Comparison of ENCODE assay signal across 8 cellular contexts in the genomic region with DNA sequence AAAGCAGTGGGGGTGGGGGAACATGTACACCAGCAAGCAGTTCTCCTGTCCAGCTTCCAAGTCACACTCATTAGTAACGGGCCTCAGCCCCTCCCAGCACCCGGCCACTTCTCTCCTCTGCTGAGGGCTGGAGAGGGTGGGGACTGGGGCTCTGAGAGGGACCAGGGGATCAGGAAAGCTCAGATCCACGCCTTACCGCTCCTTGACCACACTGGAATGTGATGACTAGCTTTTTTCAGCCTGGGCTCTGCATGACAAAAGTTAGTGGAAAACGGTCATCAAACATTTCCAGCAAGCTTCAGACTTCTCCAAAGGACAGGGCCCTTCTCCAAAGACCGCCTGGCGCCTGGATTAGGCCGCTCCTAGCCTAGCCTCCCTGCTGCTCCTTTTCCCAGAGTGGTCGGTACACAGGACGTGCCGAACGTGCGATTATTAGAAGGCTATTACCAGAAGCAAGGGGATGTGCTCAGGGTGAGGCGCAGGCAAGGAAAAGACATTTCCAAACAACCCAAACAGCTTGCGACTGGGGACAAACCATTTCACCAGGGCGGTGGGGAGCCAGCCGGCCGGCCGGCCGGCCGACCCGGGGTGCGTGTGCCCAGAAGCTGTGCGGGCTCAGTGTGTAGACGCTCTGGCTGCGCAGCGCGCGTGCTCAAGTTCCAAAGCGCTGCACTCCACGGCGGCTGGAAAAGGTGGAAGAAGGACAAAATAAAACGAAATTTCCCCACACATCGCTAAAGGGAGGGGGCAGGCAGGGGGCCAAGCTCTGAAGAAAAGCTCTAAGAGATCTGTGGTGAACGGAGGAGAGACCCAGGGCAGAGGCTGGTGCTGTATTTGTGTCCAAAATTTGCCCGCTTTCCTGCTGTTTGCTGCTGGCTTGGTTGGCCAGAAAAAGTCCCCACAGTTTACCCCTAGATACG. TPM values are rescaled to one million over a fixed set of nuclear protein-coding genes. Genes with fewer than 3 reads are reported as not detected.
DNase-seq lines count a peak whose midpoint lies in the region; ATAC-seq and TF ChIP-seq lines count a peak whose summit lies in the region.

No MANE protein-coding gene starts in this region.

- H3K4me3 ChIP-seq in SJCRH30, result no peak overlapping the region
- H3K4me3 ChIP-seq in mucosa of stomach (ENCODE audit: low read length), result peak overlapping the region; percentile 20
- H3K4me3 ChIP-seq in uterus, result peak overlapping the region; percentile 28 to 39

- TF ChIP-seq POLR2A in uterus (IDR thresholded peaks at IDR 0.05), result no peak

- DNase-seq in Daoy (ENCODE audit: low read depth), result peak; percentile 76
- DNase-seq in SJCRH30, result peak; percentile 54
- DNase-seq in uterus, result peak; percentile 28 to 36
- no peak for DNase-seq in NCI-H2171 (lab: John Stamatoyannopoulos, UW)

- H3K36me3 ChIP-seq in SJCRH30 (no peaks in the 10 kb centered on the region), mucosa of stomach (ENCODE audit: control insufficient read depth, insufficient read depth, low read length) (no peaks in the 10 kb centered on the region), uterus (no peaks in the 10 kb centered on the region)

- intact Hi-C loops in uterus (cut with DNase I; ENCODE audit: low total_unique reads), result no loop called here

- H3K4me1 ChIP-seq in SJCRH30 (no peaks in the 10 kb centered on the region), mucosa of stomach (ENCODE audit: control insufficient read depth, insufficient read depth, low read length) (peaks cover 11% of the 10 kb centered on the region), uterus (no peaks in the 10 kb centered on the region)

- H3K9me3 ChIP-seq in SJCRH30 (replicated peaks), result no peaks in the 10 kb centered on the region
- H3K9me3 ChIP-seq in mucosa of stomach (ENCODE audit: control insufficient read depth, low read length), result no peaks in the 10 kb centered on the region
- no peaks in the 10 kb centered on the region for H3K9me3 ChIP-seq in uterus

- peak overlapping the region; percentile 11 for H3K9ac ChIP-seq in mucosa of stomach (ENCODE audit: low read length)

- TF ChIP-seq CTCF in uterus (IDR thresholded peaks at IDR 0.05), result no peak

- H3K27me3 ChIP-seq in SJCRH30, result no peaks in the 10 kb centered on the region; the same call in 1 of the 2 replicates
- no peaks in the 10 kb centered on the region for H3K27me3 ChIP-seq in mucosa of stomach (ENCODE audit: control insufficient read depth, insufficient read depth, low read length)
- no peaks in the 10 kb centered on the region for H3K27me3 ChIP-seq in uterus

- peak; percentile 41 for ATAC-seq in HG02642 (IDR thresholded peaks at IDR 0.05; ENCODE audit: poor library complexity, unreplicated experiment)
- ATAC-seq in esophagus mucosa, result peak; percentile 71
- no peak for ATAC-seq in GM18517 (IDR thresholded peaks at IDR 0.05; ENCODE audit: unreplicated experiment)

- H3K27ac ChIP-seq in SJCRH30 (no peak overlapping the region), uterus (peak overlapping the region; percentile 65 to 66)

RNA-seq across cellular contexts. Expression of a gene that starts 51.0 kb away (rescaled TPM):
- 234 and 246 TPM in 2 replicates for total RNA-seq in Daoy (2014; rRNA removed; shearing (Covaris generic))
- 149 and 158 TPM in 2 replicates for total RNA-seq in SJCRH30 (2014; rRNA removed; shearing (Covaris generic))
- total RNA-seq in esophagus mucosa (75.9 TPM), uterus (100 to 1,000 TPM in 3 of 4 donors, 10 to 100 TPM in 1; 96.8 to 172 (median 128) TPM)
